Comparison of ENCODE assay signal across 9 cellular contexts in the genomic region with DNA sequence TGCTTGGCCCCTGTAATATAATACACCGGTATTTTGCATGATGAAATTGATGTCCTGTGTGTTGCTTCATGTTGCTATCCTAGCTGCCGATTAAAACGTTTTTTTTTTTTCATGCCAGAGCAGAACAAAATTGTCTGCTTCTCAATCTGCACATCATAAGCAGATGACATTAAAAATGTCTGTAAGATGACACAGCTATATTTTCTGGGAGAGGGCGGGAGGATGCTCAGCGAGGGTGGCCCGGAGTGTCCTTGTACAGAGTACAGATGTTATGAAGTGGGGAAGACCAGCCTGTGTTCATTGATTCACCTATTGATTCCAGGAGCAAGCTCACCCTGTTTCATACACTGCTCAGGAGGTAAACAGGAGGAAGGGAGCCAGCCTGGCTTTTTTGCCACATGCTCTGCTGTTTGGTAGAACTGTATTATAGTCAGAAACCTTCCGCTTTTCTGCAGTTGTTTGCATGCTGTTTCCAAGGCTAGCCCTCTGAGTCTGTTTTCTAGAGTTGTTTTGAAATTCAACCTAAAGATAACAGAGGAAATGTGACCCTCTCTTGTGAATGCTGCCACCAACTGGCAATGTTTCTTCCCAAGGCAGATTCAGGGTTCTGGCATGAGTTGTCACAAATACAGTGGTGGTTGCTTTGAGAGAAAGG. TPM values are rescaled to one million over a fixed set of nuclear protein-coding genes. Genes with fewer than 3 reads are reported as not detected.
DNase-seq lines count a peak whose midpoint lies in the region; ATAC-seq and TF ChIP-seq lines count a peak whose summit lies in the region.
"Had no signal": no experiment of that assay in that cellular context is flagged by ENCODE, and none has a peak within 500 bp of the region (broad histone marks: within the 10 kb centered on the region; RNA-seq: fewer than 3 reads in every experiment).

No MANE protein-coding gene starts in this region.

- H3K4me2 ChIP-seq in Karpas-422 (ENCODE audit: low read depth, low read length, poor library complexity, severe bottlenecking) (no peak overlapping the region), parathyroid adenoma (ENCODE audit: low read length) (no peak overlapping the region)

- no peak for ATAC-seq in stimulated activated naive B cell treated with anti-CD40 and anti-IgM and Interleukin-4, amounts not matched to agents 10 μg/mL and 1 μg/mL and 100 μg/mL, for 72 hours (replicated peaks)
- ATAC-seq in GM19452 (IDR thresholded peaks at IDR 0.05; ENCODE audit: unreplicated experiment) (no peak), GM21367 (IDR thresholded peaks at IDR 0.05; ENCODE audit: unreplicated experiment) (no peak)

- no peaks in the 10 kb centered on the region for H3K9me3 ChIP-seq in Karpas-422 (ENCODE audit: low read length)
- H3K9me3 ChIP-seq in parathyroid adenoma (ENCODE audit: control insufficient read depth, low read length), result no peaks in the 10 kb centered on the region

- peaks cover 5% of the 10 kb centered on the region for H3K27me3 Mint-ChIP-seq in dendritic cell treated with granulocyte-macrophage colony-stimulating factor and Interleukin-4, amounts not matched to agents 40 ng/mL and 50 ng/mL, for 4 days
- H3K27me3 Mint-ChIP-seq in stimulated activated naive B cell treated with anti-CD40 and anti-IgM and Interleukin-4, amounts not matched to agents 10 μg/mL and 1 μg/mL and 100 μg/mL, for 72 hours, result peaks cover 11 to 14% of the 10 kb centered on the region in 2 donors

- H3K4me3 ChIP-seq in Karpas-422 (ENCODE audit: low read length), result no peak overlapping the region
- no peak overlapping the region for H3K4me3 ChIP-seq in parathyroid adenoma (ENCODE audit: low read depth, low read length)
- H3K4me3 ChIP-seq: skin epidermis had no signal

- H3K4me1 ChIP-seq in Karpas-422 (ENCODE audit: low read length), result no peaks in the 10 kb centered on the region
- no peaks in the 10 kb centered on the region for H3K4me1 ChIP-seq in parathyroid adenoma

- H3K4me3 Mint-ChIP-seq in dendritic cell treated with granulocyte-macrophage colony-stimulating factor and Interleukin-4, amounts not matched to agents 40 ng/mL and 50 ng/mL, for 4 days, result peak overlapping the region; percentile 61
- H3K4me3 Mint-ChIP-seq in stimulated activated naive B cell treated with anti-CD40 and anti-IgM and Interleukin-4, amounts not matched to agents 10 μg/mL and 1 μg/mL and 100 μg/mL, for 72 hours, result no peak overlapping the region

- H3K27me3 ChIP-seq in Karpas-422 (ENCODE audit: low read length) (no peaks in the 10 kb centered on the region), parathyroid adenoma (ENCODE audit: control insufficient read depth, insufficient read depth, low read length) (no peaks in the 10 kb centered on the region)

- peaks cover 6% of the 10 kb centered on the region for H3K36me3 Mint-ChIP-seq in dendritic cell treated with granulocyte-macrophage colony-stimulating factor and Interleukin-4, amounts not matched to agents 40 ng/mL and 50 ng/mL, for 4 days (ENCODE audit: low read depth)
- no peaks in the 10 kb centered on the region for H3K36me3 Mint-ChIP-seq in stimulated activated naive B cell treated with anti-CD40 and anti-IgM and Interleukin-4, amounts not matched to agents 10 μg/mL and 1 μg/mL and 100 μg/mL, for 72 hours

- H3K79me2 ChIP-seq in Karpas-422 (ENCODE audit: low read length), result no peaks in the 10 kb centered on the region
- no peaks in the 10 kb centered on the region for H3K79me2 ChIP-seq in parathyroid adenoma

- H4K20me1 ChIP-seq in Karpas-422 (ENCODE audit: insufficient read depth, low read depth, low read length), result no peaks in the 10 kb centered on the region

- H3K36me3 ChIP-seq in Karpas-422 (ENCODE audit: insufficient read depth, low read length), result no peaks in the 10 kb centered on the region
- no peaks in the 10 kb centered on the region for H3K36me3 ChIP-seq in parathyroid adenoma (ENCODE audit: control insufficient read depth, insufficient read depth, low read length)

- no peak overlapping the region for H3K9ac ChIP-seq in Karpas-422 (ENCODE audit: low read length)
- no peak overlapping the region for H3K9ac ChIP-seq in parathyroid adenoma

- H2AFZ ChIP-seq in Karpas-422 (ENCODE audit: low read length), result no peak overlapping the region
- H2AFZ ChIP-seq in parathyroid adenoma, result no peak overlapping the region

- H3K27ac ChIP-seq in Karpas-422 (ENCODE audit: low read length) (no peak overlapping the region), parathyroid adenoma (no peak overlapping the region)
- H3K27ac ChIP-seq: skin epidermis had no signal

- H3K9me2 ChIP-seq in Karpas-422 (replicated peaks; ENCODE audit: insufficient read depth, low read length), result no peaks in the 10 kb centered on the region

- H3K4me1 Mint-ChIP-seq in dendritic cell treated with granulocyte-macrophage colony-stimulating factor and Interleukin-4, amounts not matched to agents 40 ng/mL and 50 ng/mL, for 4 days (ENCODE audit: low read depth), result peaks cover 30% of the 10 kb centered on the region
- H3K4me1 Mint-ChIP-seq in stimulated activated naive B cell treated with anti-CD40 and anti-IgM and Interleukin-4, amounts not matched to agents 10 μg/mL and 1 μg/mL and 100 μg/mL, for 72 hours, result peaks cover 2 to 5% of the 10 kb centered on the region in 2 donors

- intact Hi-C loops in dendritic cell treated with granulocyte-macrophage colony-stimulating factor and Interleukin-4, amounts not matched to agents 40 ng/mL and 50 ng/mL, for 4 days (cut with micrococcal nuclease), result loop anchor here (2.0 to 10.0 kb wide), 3 partner anchors 180 to 830 kb away; no protein-coding TSS in a partner anchor

- H3K9me3 Mint-ChIP-seq in dendritic cell treated with granulocyte-macrophage colony-stimulating factor and Interleukin-4, amounts not matched to agents 40 ng/mL and 50 ng/mL, for 4 days, result no peaks in the 10 kb centered on the region
- no peaks in the 10 kb centered on the region for H3K9me3 Mint-ChIP-seq in stimulated activated naive B cell treated with anti-CD40 and anti-IgM and Interleukin-4, amounts not matched to agents 10 μg/mL and 1 μg/mL and 100 μg/mL, for 72 hours

- TF ChIP-seq CTCF in parathyroid adenoma (IDR thresholded peaks at IDR 0.05), result peak; percentile 26

- H3K27ac Mint-ChIP-seq in dendritic cell treated with granulocyte-macrophage colony-stimulating factor and Interleukin-4, amounts not matched to agents 40 ng/mL and 50 ng/mL, for 4 days, result peak overlapping the region; percentile 81
- no peak overlapping the region for H3K27ac Mint-ChIP-seq in stimulated activated naive B cell treated with anti-CD40 and anti-IgM and Interleukin-4, amounts not matched to agents 10 μg/mL and 1 μg/mL and 100 μg/mL, for 72 hours

- DNase-seq in EH (ENCODE audit: low read depth) (peak; percentile 39), Karpas-422 (peak; percentile 41), RKO (ENCODE audit: low spot score) (peak; percentile 57)
- no peak for DNase-seq in stimulated activated naive B cell treated with anti-CD40 and anti-IgM and Interleukin-4, amounts not matched to agents 10 μg/mL and 1 μg/mL and 100 μg/mL, for 72 hours

RNA-seq across cellular contexts. Expression of a gene that starts 4.7 kb away (rescaled TPM):
- total RNA-seq in Karpas-422 (2014; rRNA removed; shearing (Covaris generic); ENCODE audit: low replicate concordance), result not detected in 2 replicates
